In genomic region chr7:142391191-142391992, GRCh38 we compare ENCODE assay signal across 8 cellular contexts.
DNase-seq lines count a peak whose midpoint lies in the region; ATAC-seq and TF ChIP-seq lines count a peak whose summit lies in the region.

No MANE protein-coding gene starts in this region.

- no peaks in the 10 kb centered on the region for H3K4me1 Mint-ChIP-seq in stimulated activated naive CD8-positive, alpha-beta T cell treated with anti-CD3 and anti-CD28 coated beads, Interleukin-15, Interleukin-2, amounts not matched to agents 100 ng/mL and 50 ng/mL, for 24 hours (ENCODE audit: low read depth)

- DNase-seq in activated CD4-positive, alpha-beta T cell treated with anti-CD3 and anti-CD28 coated beads, Interleukin-2, amount 50 U/mL, for 1 hour, result peak; percentile 49
- DNase-seq in fibroblast of the aortic adventitia (ENCODE audit: low read depth) (peak; percentile 26), retina (no peak), MG63 (no peak), NK-92 (lab: John Stamatoyannopoulos, UW; ENCODE audit: unreplicated experiment) (no peak)

- H3K27me3 ChIP-seq in MG63, result no peaks in the 10 kb centered on the region

- H3K9me3 Mint-ChIP-seq in stimulated activated naive CD8-positive, alpha-beta T cell treated with anti-CD3 and anti-CD28 coated beads, Interleukin-15, Interleukin-2, amounts not matched to agents 100 ng/mL and 50 ng/mL, for 24 hours, result no peaks in the 10 kb centered on the region

- no peaks in the 10 kb centered on the region for H3K36me3 ChIP-seq in MG63

- H3K4me3 Mint-ChIP-seq in stimulated activated naive CD8-positive, alpha-beta T cell treated with anti-CD3 and anti-CD28 coated beads, Interleukin-15, Interleukin-2, amounts not matched to agents 100 ng/mL and 50 ng/mL, for 24 hours, result peak overlapping the region; percentile 64

- peak; percentile 47 for TF ChIP-seq CTCF in C4-2B (conservative IDR thresholded peaks at IDR 0.05)
- peak; percentile 48 for TF ChIP-seq CTCF in fibroblast of the aortic adventitia (IDR thresholded peaks at IDR 0.05; ENCODE audit: insufficient read depth, low read length)

- peak; percentile 51 for ATAC-seq in HG03520 (IDR thresholded peaks at IDR 0.05; ENCODE audit: unreplicated experiment)

- peaks cover 4% of the 10 kb centered on the region for H3K27me3 Mint-ChIP-seq in stimulated activated naive CD8-positive, alpha-beta T cell treated with anti-CD3 and anti-CD28 coated beads, Interleukin-15, Interleukin-2, amounts not matched to agents 100 ng/mL and 50 ng/mL, for 24 hours

- H3K4me3 ChIP-seq in fibroblast of the aortic adventitia (ENCODE audit: low read depth, low read length) (no peak overlapping the region), MG63 (no peak overlapping the region)

- no peaks in the 10 kb centered on the region for H3K36me3 Mint-ChIP-seq in stimulated activated naive CD8-positive, alpha-beta T cell treated with anti-CD3 and anti-CD28 coated beads, Interleukin-15, Interleukin-2, amounts not matched to agents 100 ng/mL and 50 ng/mL, for 24 hours (ENCODE audit: low read depth)

- no peak overlapping the region for H3K27ac ChIP-seq in C4-2B

- H3K27ac Mint-ChIP-seq in stimulated activated naive CD8-positive, alpha-beta T cell treated with anti-CD3 and anti-CD28 coated beads, Interleukin-15, Interleukin-2, amounts not matched to agents 100 ng/mL and 50 ng/mL, for 24 hours, result peak overlapping the region; percentile 49

- H3K9me3 ChIP-seq in MG63, result no peaks in the 10 kb centered on the region

Comparison
In these comparisons a context has a peak if more than half of its experiments do, and no peak if none do; other contexts are left out.
1. DNase-seq: peak in activated CD4-positive, alpha-beta T cell treated with anti-CD3 and anti-CD28 coated beads, Interleukin-2, amount 50 U/mL, for 1 hour (single experiment) and fibroblast of the aortic adventitia (single experiment); none in retina (single experiment), MG63 (single experiment) and NK-92 (single experiment).